Comparison of ENCODE assay signal across 8 cellular contexts in the genomic region with DNA sequence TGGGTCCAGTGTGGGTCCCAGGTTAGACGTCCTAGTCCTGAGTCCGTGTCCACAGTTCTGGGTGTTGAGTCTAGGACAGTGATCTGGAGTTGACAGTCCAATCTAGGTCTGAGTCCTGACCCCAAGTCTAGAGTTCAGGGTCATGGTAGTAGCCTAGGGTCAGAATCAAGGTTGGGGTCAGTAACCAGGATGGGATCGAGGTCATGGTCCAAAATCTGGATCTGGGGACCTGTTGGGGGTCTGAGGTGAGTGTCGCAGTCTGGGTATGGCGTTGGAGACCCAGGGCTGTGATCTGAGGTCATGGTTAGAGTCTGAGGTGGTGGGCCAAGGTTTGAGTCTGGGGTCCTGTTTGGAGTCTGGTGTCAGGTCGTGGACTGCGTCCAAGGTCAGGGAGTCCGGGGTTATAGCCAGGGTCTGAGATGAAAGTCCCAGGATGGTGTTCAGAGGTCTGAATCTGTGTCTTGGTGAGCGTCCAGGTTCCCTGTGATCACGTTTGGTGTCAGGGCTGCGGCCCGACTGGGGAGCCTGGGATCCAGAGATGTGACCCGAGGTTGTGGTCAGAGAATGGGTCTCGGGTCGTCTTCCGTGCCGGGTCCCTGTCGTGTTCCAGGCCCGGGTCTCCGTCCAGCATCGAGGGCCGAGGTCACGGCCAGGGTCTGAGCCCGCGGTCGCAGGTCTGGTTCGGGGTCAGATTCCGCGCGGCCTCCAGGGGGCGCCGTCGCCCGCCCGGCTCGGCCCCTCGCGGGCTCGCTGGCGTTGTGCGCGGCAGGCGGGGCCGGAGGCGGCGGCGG. TPM values are rescaled to one million over a fixed set of nuclear protein-coding genes. Genes with fewer than 3 reads are reported as not detected.
DNase-seq lines count a peak whose midpoint lies in the region; ATAC-seq and TF ChIP-seq lines count a peak whose summit lies in the region.

No MANE protein-coding gene starts in this region.

- DNase-seq in M059J (ENCODE audit: low read depth) (peak; percentile 45), UCSD-AML1 (lab: John Stamatoyannopoulos, UW; ENCODE audit: unreplicated experiment) (peak; percentile 83), T47D (ENCODE audit: low read depth in 1 of 2, low spot score in 1 of 2) (peak; percentile 79 to 87), islet precursor cell (peak; percentile 76), foreskin melanocyte (no peak)
- peak; percentile 64 to 74 for DNase-seq in stimulated activated CD4-positive, alpha-beta T cell treated with anti-CD3 and anti-CD28 coated beads, Interleukin-15, amount 100 ng/mL, for 1 hour (ENCODE audit: low read depth in 1 of 2, low spot score in 1 of 2)

- in situ Hi-C loops in T47D (cut with HindIII; ENCODE audit: low pct_unique_long_range_greater_than_20kb, low sequenced_read_pairs) = no loop called here

- H3K27ac ChIP-seq in C4-2B = peak overlapping the region; percentile 95

- peak; percentile 86 for TF ChIP-seq CTCF in C4-2B (conservative IDR thresholded peaks at IDR 0.05)

- ATAC-seq in GM19397 (IDR thresholded peaks at IDR 0.05; ENCODE audit: unreplicated experiment) = peak; percentile 38

RNA-seq across cellular contexts. Expression of a gene that starts 0.4 kb away (rescaled TPM):
- total RNA-seq in M059J (2014; rRNA removed; shearing (Covaris generic)) = 21.8 and 39.3 TPM in 2 replicates

RNA-seq across cellular contexts. Expression of a gene that starts 23.3 kb away (rescaled TPM):
- 9.8 and 14.9 TPM in 2 replicates for total RNA-seq in M059J (2014; rRNA removed; shearing (Covaris generic))

RNA-seq across cellular contexts. Expression of a gene that starts 37.5 kb away (rescaled TPM):
- 17.5 and 18.4 TPM in 2 replicates for total RNA-seq in M059J (2014; rRNA removed; shearing (Covaris generic))
